ENCODE assay signal across 30 cellular contexts in genomic region chr2:157077753-157078152, GRCh38.
"Had no signal": no experiment of that assay in that cellular context is flagged by ENCODE, and none has a peak within 500 bp of the region (broad histone marks: within the 10 kb centered on the region; RNA-seq: fewer than 3 reads in every experiment).

No MANE protein-coding gene starts in this region.

- H3K4me1 Mint-ChIP-seq: activated naive CD4-positive, alpha-beta T cell treated with anti-CD3 and anti-CD28 coated beads, Interleukin-2, amount 10 ng/mL, durations not matched to agents 7 days and 5 days; activated naive CD8-positive, alpha-beta T cell treated with anti-CD3 and anti-CD28 coated beads, Interleukin-2, amount 10 ng/mL, durations not matched to agents 7 days and 5 days; naive thymus-derived CD4-positive, alpha-beta T cell; stimulated activated effector memory CD8-positive, alpha-beta T cell treated with anti-CD3 and anti-CD28 coated beads, Interleukin-12 subunit alpha, Interleukin-12 subunit beta, amount 100 ng/mL, for 72 hours; T-helper 17 cell had no signal

- H3K27me3 Mint-ChIP-seq: activated naive CD4-positive, alpha-beta T cell treated with anti-CD3 and anti-CD28 coated beads, Interleukin-2, amount 10 ng/mL, durations not matched to agents 7 days and 5 days; activated naive CD8-positive, alpha-beta T cell treated with anti-CD3 and anti-CD28 coated beads, Interleukin-2, amount 10 ng/mL, durations not matched to agents 7 days and 5 days; effector memory CD8-positive, alpha-beta T cell; progenitor cell of endocrine pancreas; stimulated activated naive CD8-positive, alpha-beta T cell treated with anti-CD3 and anti-CD28 coated beads, Interleukin-15, Interleukin-2, amounts not matched to agents 100 ng/mL and 50 ng/mL, for 24 hours had no signal

- H3K27me3 ChIP-seq: ascending aorta, brain microvascular endothelial cell, dorsolateral prefrontal cortex, heart right ventricle, neutrophil, ovary, right lobe of liver, thyroid gland, upper lobe of left lung had no signal

- H3K9me3 Mint-ChIP-seq: activated naive CD4-positive, alpha-beta T cell treated with anti-CD3 and anti-CD28 coated beads, Interleukin-2, amount 10 ng/mL, durations not matched to agents 7 days and 5 days; activated naive CD8-positive, alpha-beta T cell treated with anti-CD3 and anti-CD28 coated beads, Interleukin-2, amount 10 ng/mL, durations not matched to agents 7 days and 5 days; activated T-helper 1 cell treated with anti-CD3 and anti-CD28 coated beads, Interleukin-12 subunit alpha, Interleukin-12 subunit beta, Interleukin-2, Interleukin-4 antibody, amounts not matched to agents 30 ng/mL and 10 ng/mL and 1 ng/mL, durations not matched to agents 14 hours and 24 hours and 36 hours; stimulated activated naive CD8-positive, alpha-beta T cell treated with anti-CD3 and anti-CD28 coated beads, Interleukin-15, Interleukin-2, amounts not matched to agents 100 ng/mL and 50 ng/mL, for 24 hours had no signal

- H3K27ac Mint-ChIP-seq: activated naive CD4-positive, alpha-beta T cell treated with anti-CD3 and anti-CD28 coated beads, Interleukin-2, amount 10 ng/mL, durations not matched to agents 7 days and 5 days; activated naive CD8-positive, alpha-beta T cell treated with anti-CD3 and anti-CD28 coated beads, Interleukin-2, amount 10 ng/mL, durations not matched to agents 7 days and 5 days; activated T-helper 1 cell treated with anti-CD3 and anti-CD28 coated beads, Interleukin-12 subunit alpha, Interleukin-12 subunit beta, Interleukin-2, Interleukin-4 antibody, amounts not matched to agents 30 ng/mL and 10 ng/mL and 1 ng/mL, durations not matched to agents 14 hours and 24 hours and 36 hours; effector memory CD8-positive, alpha-beta T cell; naive thymus-derived CD4-positive, alpha-beta T cell; progenitor cell of endocrine pancreas; stimulated activated effector memory CD8-positive, alpha-beta T cell treated with anti-CD3 and anti-CD28 coated beads, Interleukin-12 subunit alpha, Interleukin-12 subunit beta, amount 100 ng/mL, for 72 hours; stimulated activated naive CD8-positive, alpha-beta T cell treated with anti-CD3 and anti-CD28 coated beads, Interleukin-15, Interleukin-2, amounts not matched to agents 100 ng/mL and 50 ng/mL, for 24 hours; T-helper 17 cell had no signal

- DNase-seq: activated CD4-positive, alpha-beta T cell treated with anti-CD3 and anti-CD28 coated beads for 48 hours; activated CD4-positive, alpha-beta T cell treated with anti-CD3 and anti-CD28 coated beads, Interleukin-2, amount 50 U/mL, for 48 hours; activated CD8-positive, alpha-beta memory T cell treated with anti-CD3 and anti-CD28 coated beads for 24 hours; activated gamma-delta T cell; activated naive CD4-positive, alpha-beta T cell treated with anti-CD3 and anti-CD28 coated beads, Interleukin-2, amount 10 ng/mL, durations not matched to agents 7 days and 5 days; activated naive CD8-positive, alpha-beta T cell treated with anti-CD3 and anti-CD28 coated beads, Interleukin-2, amount 10 ng/mL, durations not matched to agents 7 days and 5 days; brain microvascular endothelial cell; dorsolateral prefrontal cortex; effector memory CD8-positive, alpha-beta T cell; foreskin fibroblast; heart right ventricle; midbrain; naive thymus-derived CD4-positive, alpha-beta T cell; ovary; right lobe of liver; small intestine; stimulated activated CD4-positive, alpha-beta T cell treated with anti-CD3 and anti-CD28 coated beads, Interleukin-4, amount 100 ng/mL, for 24 hours; T-helper 17 cell; T1000; thyroid gland; upper lobe of left lung; WERI-Rb-1 had no signal

- ATAC-seq: activated CD4-positive, CD25-positive, alpha-beta regulatory T cell treated with anti-CD3 and anti-CD28 coated beads, Interleukin-2, amount 50 U/mL, for 24 hours; effector memory CD8-positive, alpha-beta T cell; heart right ventricle; naive thymus-derived CD4-positive, alpha-beta T cell; right lobe of liver; stimulated activated effector memory CD8-positive, alpha-beta T cell treated with anti-CD3 and anti-CD28 coated beads, Interleukin-12 subunit alpha, Interleukin-12 subunit beta, amount 100 ng/mL, for 72 hours; T-helper 17 cell had no signal

- H3K27ac ChIP-seq: ascending aorta, brain microvascular endothelial cell, coronary artery, dorsolateral prefrontal cortex, heart right ventricle, neutrophil, ovary, right lobe of liver, thyroid gland, upper lobe of left lung, WERI-Rb-1 had no signal

- H3K9me3 ChIP-seq: ascending aorta, neutrophil, ovary, right lobe of liver, thyroid gland, upper lobe of left lung had no signal

- H3K4me3 ChIP-seq: ascending aorta, coronary artery, dorsolateral prefrontal cortex, heart right ventricle, ovary, right lobe of liver, thyroid gland, upper lobe of left lung had no signal

- H3K36me3 Mint-ChIP-seq: activated naive CD4-positive, alpha-beta T cell treated with anti-CD3 and anti-CD28 coated beads, Interleukin-2, amount 10 ng/mL, durations not matched to agents 7 days and 5 days; activated naive CD8-positive, alpha-beta T cell treated with anti-CD3 and anti-CD28 coated beads, Interleukin-2, amount 10 ng/mL, durations not matched to agents 7 days and 5 days; naive thymus-derived CD4-positive, alpha-beta T cell; stimulated activated effector memory CD8-positive, alpha-beta T cell treated with anti-CD3 and anti-CD28 coated beads, Interleukin-12 subunit alpha, Interleukin-12 subunit beta, amount 100 ng/mL, for 72 hours had no signal

- H3K4me1 ChIP-seq: ascending aorta, right lobe of liver, thyroid gland, upper lobe of left lung had no signal

- H3K36me3 ChIP-seq: ascending aorta, brain microvascular endothelial cell, heart right ventricle, neutrophil, ovary, right lobe of liver, thyroid gland, upper lobe of left lung, WERI-Rb-1 had no signal

- H3K4me3 Mint-ChIP-seq: activated naive CD4-positive, alpha-beta T cell treated with anti-CD3 and anti-CD28 coated beads, Interleukin-2, amount 10 ng/mL, durations not matched to agents 7 days and 5 days; activated naive CD8-positive, alpha-beta T cell treated with anti-CD3 and anti-CD28 coated beads, Interleukin-2, amount 10 ng/mL, durations not matched to agents 7 days and 5 days; activated T-helper 1 cell treated with anti-CD3 and anti-CD28 coated beads, Interleukin-12 subunit alpha, Interleukin-12 subunit beta, Interleukin-2, Interleukin-4 antibody, amounts not matched to agents 30 ng/mL and 10 ng/mL and 1 ng/mL, durations not matched to agents 14 hours and 24 hours and 36 hours; effector memory CD8-positive, alpha-beta T cell; naive thymus-derived CD4-positive, alpha-beta T cell; stimulated activated effector memory CD8-positive, alpha-beta T cell treated with anti-CD3 and anti-CD28 coated beads, Interleukin-12 subunit alpha, Interleukin-12 subunit beta, amount 100 ng/mL, for 72 hours; stimulated activated naive CD8-positive, alpha-beta T cell treated with anti-CD3 and anti-CD28 coated beads, Interleukin-15, Interleukin-2, amounts not matched to agents 100 ng/mL and 50 ng/mL, for 24 hours; T-helper 17 cell had no signal
